In genomic region chr9:111957856-111958631, GRCh38 we compare ENCODE assay signal across 1 cellular context.
A peak's percentile ranks its signal among the peaks of the same experiment; 100 is the strongest.
TF ChIP-seq lines count a peak whose summit lies in the region.

No MANE protein-coding gene starts in this region.

TF ChIP-seq in GM12878, 131 proteins besides CTCF, POLR2A, EP300 and RAD21 (continued from another document):
- TF ChIP-seq, protein P1, sequence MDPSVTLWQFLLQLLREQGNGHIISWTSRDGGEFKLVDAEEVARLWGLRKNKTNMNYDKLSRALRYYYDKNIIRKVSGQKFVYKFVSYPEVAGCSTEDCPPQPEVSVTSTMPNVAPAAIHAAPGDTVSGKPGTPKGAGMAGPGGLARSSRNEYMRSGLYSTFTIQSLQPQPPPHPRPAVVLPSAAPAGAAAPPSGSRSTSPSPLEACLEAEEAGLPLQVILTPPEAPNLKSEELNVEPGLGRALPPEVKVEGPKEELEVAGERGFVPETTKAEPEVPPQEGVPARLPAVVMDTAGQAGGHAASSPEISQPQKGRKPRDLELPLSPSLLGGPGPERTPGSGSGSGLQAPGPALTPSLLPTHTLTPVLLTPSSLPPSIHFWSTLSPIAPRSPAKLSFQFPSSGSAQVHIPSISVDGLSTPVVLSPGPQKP (IDR thresholded peaks at IDR 0.05; ENCODE audit: low read depth, low read length) = no peak
- TF ChIP-seq TCF12 (IDR thresholded peaks at IDR 0.05; ENCODE audit: low read depth, low read length) (no peak), SPI1 (IDR thresholded peaks at IDR 0.05; ENCODE audit: borderline replicate concordance, insufficient read depth, low read depth, low read length) (peak; percentile 50; the same call in 1 of the 2 replicates), SIX5 (IDR thresholded peaks at IDR 0.05; ENCODE audit: low read depth, low read length, severe bottlenecking) (no peak), PKNOX1 (IDR thresholded peaks at IDR 0.05) (no peak), MYB (IDR thresholded peaks at IDR 0.05; ENCODE audit: borderline replicate concordance, low read depth, low read length) (no peak), ZSCAN29 (IDR thresholded peaks at IDR 0.05) (no peak), RAD51 (IDR thresholded peaks at IDR 0.05) (peak; percentile 38; the same call in 1 of the 2 replicates), RELA (IDR thresholded peaks at IDR 0.05; ENCODE audit: borderline replicate concordance, partially characterized antibody) (no peak), ATF2 (IDR thresholded peaks at IDR 0.05; ENCODE audit: low read length) (no peak)
- TF ChIP-seq, protein P2, sequence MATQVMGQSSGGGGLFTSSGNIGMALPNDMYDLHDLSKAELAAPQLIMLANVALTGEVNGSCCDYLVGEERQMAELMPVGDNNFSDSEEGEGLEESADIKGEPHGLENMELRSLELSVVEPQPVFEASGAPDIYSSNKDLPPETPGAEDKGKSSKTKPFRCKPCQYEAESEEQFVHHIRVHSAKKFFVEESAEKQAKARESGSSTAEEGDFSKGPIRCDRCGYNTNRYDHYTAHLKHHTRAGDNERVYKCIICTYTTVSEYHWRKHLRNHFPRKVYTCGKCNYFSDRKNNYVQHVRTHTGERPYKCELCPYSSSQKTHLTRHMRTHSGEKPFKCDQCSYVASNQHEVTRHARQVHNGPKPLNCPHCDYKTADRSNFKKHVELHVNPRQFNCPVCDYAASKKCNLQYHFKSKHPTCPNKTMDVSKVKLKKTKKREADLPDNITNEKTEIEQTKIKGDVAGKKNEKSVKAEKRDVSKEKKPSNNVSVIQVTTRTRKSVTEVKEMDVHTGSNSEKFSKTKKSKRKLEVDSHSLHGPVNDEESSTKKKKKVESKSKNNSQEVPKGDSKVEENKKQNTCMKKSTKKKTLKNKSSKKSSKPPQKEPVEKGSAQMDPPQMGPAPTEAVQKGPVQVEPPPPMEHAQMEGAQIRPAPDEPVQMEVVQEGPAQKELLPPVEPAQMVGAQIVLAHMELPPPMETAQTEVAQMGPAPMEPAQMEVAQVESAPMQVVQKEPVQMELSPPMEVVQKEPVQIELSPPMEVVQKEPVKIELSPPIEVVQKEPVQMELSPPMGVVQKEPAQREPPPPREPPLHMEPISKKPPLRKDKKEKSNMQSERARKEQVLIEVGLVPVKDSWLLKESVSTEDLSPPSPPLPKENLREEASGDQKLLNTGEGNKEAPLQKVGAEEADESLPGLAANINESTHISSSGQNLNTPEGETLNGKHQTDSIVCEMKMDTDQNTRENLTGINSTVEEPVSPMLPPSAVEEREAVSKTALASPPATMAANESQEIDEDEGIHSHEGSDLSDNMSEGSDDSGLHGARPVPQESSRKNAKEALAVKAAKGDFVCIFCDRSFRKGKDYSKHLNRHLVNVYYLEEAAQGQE (IDR thresholded peaks at IDR 0.05; ENCODE audit: low read depth, low read length) = no peak
